Comparison of ENCODE assay signal across 8 cellular contexts in genomic region chr19:39765091-39766076, GRCh38. TPM values are rescaled to one million over a fixed set of nuclear protein-coding genes. Genes with fewer than 3 reads are reported as not detected.
DNase-seq lines count a peak whose midpoint lies in the region; ATAC-seq, FAIRE-seq and TF ChIP-seq lines count a peak whose summit lies in the region.

No MANE protein-coding gene starts in this region.

- TF ChIP-seq RAD21 in GM12878 (IDR thresholded peaks at IDR 0.05; ENCODE audit: insufficient read depth, low read depth, low read length), result 0 out of 2 replicates have a peak, but pooled peaks have one; percentile 22

- SMC1A ChIA-PET in GM12878 (lab: Charles Lee; ENCODE audit: uncharacterized antibody, unreplicated experiment), result interaction anchor here (0.8 to 7.8 kb wide), 11 partner anchors 14 to 214 kb away, joined by 3 to 129 read pairs (median 5); no protein-coding TSS in a partner anchor

- POLR2A ChIA-PET in PC-9 (lab: Charles Lee; ENCODE audit: unreplicated experiment) (no interaction called here), GM12878 (lab: Charles Lee) (no interaction called here)

- no peaks in the 10 kb centered on the region for H3K4me1 ChIP-seq in PC-9 (replicated peaks; ENCODE audit: insufficient read depth)
- H3K4me1 ChIP-seq in GM12878 (ENCODE audit: control insufficient read depth, insufficient read depth, low read length), result peaks cover 5% of the 10 kb centered on the region

- no peak overlapping the region for H3K4me2 ChIP-seq in PC-9
- H3K4me2 ChIP-seq in GM12878 (ENCODE audit: control insufficient read depth, insufficient read depth), result no peak overlapping the region

- in situ Hi-C loops in GM13976 (cut with MboI; ENCODE audit: low sequenced_read_pairs, unreplicated experiment), result no loop called here
- in situ Hi-C loops in GM12878 (cut with MboI), result no loop called here

- H3K4me3 ChIP-seq in PC-9, result no peak overlapping the region
- H3K4me3 ChIP-seq in GM12878, result no peak overlapping the region
- H3K4me3 ChIP-seq in kidney epithelial cell (ENCODE audit: low read depth, low read length), result no peak overlapping the region

- ATAC-seq in GM12878, result no peak
- ATAC-seq in HG02870 (IDR thresholded peaks at IDR 0.05; ENCODE audit: unreplicated experiment), result no peak
- ATAC-seq in esophagus mucosa, result no peak

- intact Hi-C loops in PC-9 (cut with micrococcal nuclease; ENCODE audit: unreplicated experiment) (loop anchor here (5.0 to 10.0 kb wide), 2 partner anchors 208 to 321 kb away; partner anchors contain the start of gene SUPT5H), GM12878 (cut with micrococcal nuclease; ENCODE audit: unreplicated experiment) (loop anchor here (1.0 to 2.0 kb wide), 3 partner anchors 79 to 215 kb away; no protein-coding TSS in a partner anchor)

- peak; percentile 55 for TF ChIP-seq CTCF in GM13976 (IDR thresholded peaks at IDR 0.05; ENCODE audit: borderline replicate concordance, control extremely low read depth, extremely low read depth, insufficient read depth, missing control alignments)
- peak; percentile 87 for TF ChIP-seq CTCF in PC-9 (conservative IDR thresholded peaks at IDR 0.05)
- TF ChIP-seq CTCF in GM12878 (IDR thresholded peaks at IDR 0.05 in 2 of 3, conservative IDR thresholded peaks at IDR 0.05 in 1 of 3; ENCODE audit: control insufficient read depth in 2 of 3, extremely low read depth in 1 of 3, insufficient read depth in 1 of 3, low read depth in 3 of 3, low read length in 3 of 3), result peak; percentile 29 to 79 (median 56); a peak in 5 of 6 replicates
- peak; percentile 84 for TF ChIP-seq CTCF in kidney epithelial cell (IDR thresholded peaks at IDR 0.05; ENCODE audit: insufficient read depth, low read length, poor library complexity, severe bottlenecking)

- no peaks in the 10 kb centered on the region for H3F3A ChIP-seq in PC-9 (ENCODE audit: insufficient read depth, low read depth)

- no peak for TF ChIP-seq EP300 in GM12878 (IDR thresholded peaks at IDR 0.05; ENCODE audit: borderline replicate concordance in 1 of 2, control insufficient read depth in 1 of 2, low read depth in 2 of 2, low read length in 2 of 2)

- DNase-seq in Ammon's horn (ENCODE audit: low spot score) (peak; percentile 7), GM13976 (ENCODE audit: low spot score) (no peak), PC-9 (peak in 1 of 2 experiments; percentile 21), GM12878 (ENCODE audit: low read depth, low spot score) (no peak), kidney epithelial cell (ENCODE audit: low read depth) (no peak)
- DNase-seq in stimulated activated CD8-positive, alpha-beta memory T cell treated with anti-CD3 and anti-CD28 coated beads, Interleukin-12 subunit alpha, Interleukin-12 subunit beta, amount 100 ng/mL, for 4 hours (ENCODE audit: low read depth), result peak; percentile 2

- no peak overlapping the region for H2AFZ ChIP-seq in PC-9
- no peak overlapping the region for H2AFZ ChIP-seq in GM12878 (ENCODE audit: control insufficient read depth, low read depth, low read length)

- H3K9me3 ChIP-seq in PC-9 (ENCODE audit: insufficient read depth, low read depth), result no peaks in the 10 kb centered on the region
- H3K9me3 ChIP-seq in GM12878 (replicated peaks; ENCODE audit: control insufficient read depth, insufficient read depth, low read length), result peaks cover 2% of the 10 kb centered on the region; the same call in 1 of the 3 replicates

- RAD21 ChIA-PET in GM12878 (lab: Charles Lee; ENCODE audit: unreplicated experiment), result interaction anchor here (0.9 to 1.9 kb wide), 5 partner anchors 64 to 92 kb away, joined by 3 to 12 read pairs (median 6); no protein-coding TSS in a partner anchor

- CTCF ChIA-PET in PC-9 (lab: Charles Lee), result interaction anchor here (0.5 to 0.8 kb wide), 4 partner anchors 90 to 1977 kb away, joined by 3 to 12 read pairs (median 4); no protein-coding TSS in a partner anchor
- CTCF ChIA-PET in GM12878 (lab: Yijun Ruan, JAX), result interaction anchor here (0.6 to 8.0 kb wide), 21 partner anchors 10 to 382 kb away, joined by 3 to 136 read pairs (median 4); partner anchors contain the start of genes DYRK1B, FBL and LGALS14

- WGBS in GM12878 (ENCODE audit: insufficient coverage, insufficient replicate concordance, low lambda C conversion rate, missing lambda C conversion rate), result 57% methylated on average over 16 of the region's 16 CpGs

- no peaks in the 10 kb centered on the region for H3K36me3 ChIP-seq in PC-9 (ENCODE audit: low read depth)
- no peaks in the 10 kb centered on the region for H3K36me3 ChIP-seq in GM12878 (ENCODE audit: control insufficient read depth in 2 of 2, insufficient read depth in 2 of 2, low read length in 1 of 2)
- no peaks in the 10 kb centered on the region for H3K36me3 ChIP-seq in kidney epithelial cell (ENCODE audit: control insufficient read depth, insufficient read depth, low read length)

- no peak overlapping the region for H3K9ac ChIP-seq in GM12878 (ENCODE audit: control insufficient read depth, insufficient read depth, low read length)

- FAIRE-seq in GM12878 (lab: Jason Lieb, UNC), result no peak

- no peaks in the 10 kb centered on the region for H3K9me2 ChIP-seq in PC-9 (ENCODE audit: insufficient read depth)

- H3K27ac ChIP-seq in PC-9 (no peak overlapping the region), GM12878 (ENCODE audit: control insufficient read depth, insufficient read depth) (no peak overlapping the region)

- H3K27me3 ChIP-seq in PC-9 (ENCODE audit: insufficient read depth, low read depth) (peaks cover 48% of the 10 kb centered on the region), GM12878 (replicated peaks in 1 of 2; ENCODE audit: control insufficient read depth in 2 of 2, insufficient read depth in 2 of 2, low read length in 1 of 2) (no peaks in the 10 kb centered on the region), kidney epithelial cell (ENCODE audit: control insufficient read depth, insufficient read depth, low read length) (peaks cover 3% of the 10 kb centered on the region)

- no peaks in the 10 kb centered on the region for H3K79me2 ChIP-seq in PC-9 (ENCODE audit: low read depth)
- H3K79me2 ChIP-seq in GM12878 (ENCODE audit: control insufficient read depth, insufficient read depth, low read length), result no peaks in the 10 kb centered on the region

- BruUV-seq in PC-9 (replicated peaks; lab: Mats Ljungman, UMichigan), result no TSS peak
- no TSS peak for BruUV-seq in GM12878 (replicated peaks; lab: Mats Ljungman, UMichigan)

- no peak for TF ChIP-seq POLR2A in GM12878 (IDR thresholded peaks at IDR 0.05; ENCODE audit: low read depth, low read length)

- no peaks in the 10 kb centered on the region for H4K20me1 ChIP-seq in PC-9 (ENCODE audit: insufficient read depth)
- H4K20me1 ChIP-seq in GM12878 (ENCODE audit: control insufficient read depth, insufficient read depth), result no peaks in the 10 kb centered on the region

TF ChIP-seq in GM12878, 131 proteins besides CTCF, POLR2A, EP300 and RAD21 (continues in another document):
- peak; percentile 46; the same call in 1 of the 2 replicates for TF ChIP-seq EED (IDR thresholded peaks at IDR 0.05; ENCODE audit: low read depth)
- no peak for TF ChIP-seq SIX5 (IDR thresholded peaks at IDR 0.05; ENCODE audit: low read depth, low read length, severe bottlenecking)
- TF ChIP-seq IKZF1 (conservative IDR thresholded peaks at IDR 0.05), result peak; percentile 51
- no peak for TF ChIP-seq POLR2AphosphoS2 (IDR thresholded peaks at IDR 0.05; ENCODE audit: low read depth, low read length)
- TF ChIP-seq FOS (IDR thresholded peaks at IDR 0.05; ENCODE audit: borderline replicate concordance, extremely low read depth, insufficient read length), result no peak
- no peak for TF ChIP-seq WRNIP1 (IDR thresholded peaks at IDR 0.05; ENCODE audit: borderline replicate concordance, low read depth, low read length)
- no peak for TF ChIP-seq SRF (IDR thresholded peaks at IDR 0.05; ENCODE audit: low read depth in 2 of 2, low read length in 2 of 2)

RNA-seq across cellular contexts. Expression of gene LEUTX, which starts 13.3 kb away (rescaled TPM):
- total RNA-seq in PC-9 (2021) (not detected in 2 replicates), GM12878 (2014; rRNA removed) (not detected in 2 replicates), GM12878 (2014; rRNA removed; fragmentation: Illumina TruSeq; extraction: Trizol) (not detected in 2 replicates), GM12878 (2021) (not detected in 2 replicates), kidney epithelial cell (not detected in 2 replicates), esophagus mucosa (not detected)
- not detected in 2 replicates for total RNA-seq in GM12878 (2013; cell fraction: nucleolus; rRNA removed)
- not detected for polyA plus RNA-seq in GM12878 (2011; ENCODE audit: low read depth)
- polyA plus RNA-seq in GM12878 (2011; rRNA removed) (not detected in 2 replicates), GM12878 (2014; fragmentation: Illumina TruSeq; extraction: Trizol) (0.46 TPM in 1 of 2 replicates, not detected in the other), GM12878 (2014; fragmentation: Nextera tagmentation; extraction: Ambion mirVana) (under 1 TPM; 0.29 to 0.40 TPM), GM12878 (2014; rRNA removed) (0.33 and 0.91 TPM in 2 replicates), GM12878 (2016; fragmentation: Nextera tagmentation; extraction: Ambion mirVana) (under 1 TPM; 0.39 to 0.44 TPM)
- not detected in 2 replicates for polyA plus RNA-seq in GM12878 (2011; cell fraction: cytosol; rRNA removed)
- polyA plus RNA-seq in GM12878 (2011; cell fraction: nucleus; rRNA removed), result not detected in 2 replicates
- polyA plus RNA-seq in GM12878 (2012), result 0.27 and 0.39 TPM in 2 replicates
- 0.36 TPM in 1 of 2 replicates, not detected in the other for polyA minus RNA-seq in GM12878 (2011; rRNA and poly(A)+ RNA removed)
- polyA minus RNA-seq in GM12878 (2011; cell fraction: cytosol; rRNA and poly(A)+ RNA removed), result not detected in 2 replicates
- polyA minus RNA-seq in GM12878 (2011; cell fraction: nucleus; rRNA and poly(A)+ RNA removed), result not detected in 2 replicates

RNA-seq across cellular contexts. Expression of gene CLC, which starts 27.6 kb away (rescaled TPM):
- total RNA-seq in PC-9 (2021) (not detected in 2 replicates), GM12878 (2014; rRNA removed) (not detected in 2 replicates), GM12878 (2014; rRNA removed; fragmentation: Illumina TruSeq; extraction: Trizol) (0.27 TPM in 1 of 2 replicates, not detected in the other), GM12878 (2021) (0.36 TPM in 1 of 2 replicates, not detected in the other), kidney epithelial cell (not detected in 2 replicates), esophagus mucosa (not detected)
- total RNA-seq in GM12878 (2013; cell fraction: nucleolus; rRNA removed), result not detected in 2 replicates
- 4.4 TPM for polyA plus RNA-seq in GM12878 (2011; ENCODE audit: low read depth)
- polyA plus RNA-seq in GM12878 (2011; rRNA removed) (0.31 TPM in 1 of 2 replicates, not detected in the other), GM12878 (2014; fragmentation: Illumina TruSeq; extraction: Trizol) (0.35 TPM in 1 of 2 replicates, not detected in the other), GM12878 (2014; fragmentation: Nextera tagmentation; extraction: Ambion mirVana) (under 1 TPM; 0.18 to 0.21 TPM), GM12878 (2014; rRNA removed) (0.29 TPM in 1 of 2 replicates, not detected in the other), GM12878 (2016; fragmentation: Nextera tagmentation; extraction: Ambion mirVana) (not detected)
- polyA plus RNA-seq in GM12878 (2011; cell fraction: cytosol; rRNA removed), result 0.27 and 0.55 TPM in 2 replicates
- polyA plus RNA-seq in GM12878 (2011; cell fraction: nucleus; rRNA removed), result 0.22 TPM in 1 of 2 replicates, not detected in the other
- 1.8 and 2.9 TPM in 2 replicates for polyA plus RNA-seq in GM12878 (2012)
- polyA minus RNA-seq in GM12878 (2011; rRNA and poly(A)+ RNA removed), result not detected in 2 replicates
- polyA minus RNA-seq in GM12878 (2011; cell fraction: cytosol; rRNA and poly(A)+ RNA removed), result not detected in 2 replicates
- polyA minus RNA-seq in GM12878 (2011; cell fraction: nucleus; rRNA and poly(A)+ RNA removed), result not detected in 2 replicates

Comparison
In these comparisons a context has a peak if more than half of its experiments do, and no peak if none do; other contexts are left out.
1. DNase-seq: peak in Ammon's horn (single experiment) and stimulated activated CD8-positive, alpha-beta memory T cell treated with anti-CD3 and anti-CD28 coated beads, Interleukin-12 subunit alpha, Interleukin-12 subunit beta, amount 100 ng/mL, for 4 hours (single experiment); none in GM13976 (single experiment), GM12878 (single experiment) and kidney epithelial cell (single experiment).
2. Peak in every context shown above with its lines, with median percentiles within 50 percentile points of each other: CTCF ChIP-seq.